1 cellular context compared by ENCODE assay signal in genomic region chr11:71910775-71911174, GRCh38.
TF ChIP-seq lines count a peak whose summit lies in the region.
"Not testable (repeated sequence)": the region's sequence is repeated elsewhere in the genome, so short reads cannot be mapped to it uniquely, and the experiment has no call there.

No MANE protein-coding gene starts in this region.

TF ChIP-seq in HepG2, 621 proteins besides CTCF, POLR2A, EP300 and RAD21:
- TF ChIP-seq ZMYM4 (CRISPR knock-in tag; IDR thresholded peaks at IDR 0.05) (peak; percentile 16; the same call in 1 of the 2 replicates), RARA (CRISPR knock-in tag; IDR thresholded peaks at IDR 0.05) (0 out of 2 replicates have a peak, but pooled peaks have one; percentile 19), HNF4G (IDR thresholded peaks at IDR 0.05; ENCODE audit: borderline replicate concordance, low read depth, low read length) (peak; percentile 28; the same call in 1 of the 2 replicates), ZNF644 (CRISPR knock-in tag; IDR thresholded peaks at IDR 0.05; ENCODE audit: low read depth) (peak; percentile 54; the same call in 1 of the 2 replicates), YY1 (IDR thresholded peaks at IDR 0.05; ENCODE audit: insufficient read depth, insufficient replicate concordance, low read depth, low read length) (peak; percentile 30), HNF4A (CRISPR knock-in tag; IDR thresholded peaks at IDR 0.05) (peak; percentile 76)
- TF ChIP-seq HNF4G (CRISPR knock-in tag; IDR thresholded peaks at IDR 0.05; ENCODE audit: borderline replicate concordance, low read depth) = not testable (repeated sequence)
